1 cellular context compared by ENCODE assay signal in the genomic region with DNA sequence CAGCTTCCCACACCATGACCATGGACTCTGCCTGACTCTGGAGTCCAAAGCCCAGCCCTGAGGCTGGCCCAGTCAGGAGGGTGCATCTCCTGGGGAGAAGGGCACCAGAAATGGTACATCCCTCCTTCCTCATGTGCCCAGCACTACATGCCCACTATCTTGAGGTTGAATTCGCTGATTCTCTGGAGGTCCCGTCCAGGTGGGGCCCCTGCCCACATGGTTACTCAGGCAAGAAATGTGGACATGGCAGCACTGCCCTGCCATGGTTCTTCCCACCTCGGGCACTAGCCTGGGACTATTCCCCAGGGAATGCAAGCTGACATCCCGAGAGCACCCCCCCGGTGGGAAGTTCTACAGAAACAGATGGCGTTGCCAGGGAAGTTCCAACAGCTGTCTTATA.
TF ChIP-seq lines count a peak whose summit lies in the region.

No MANE protein-coding gene starts in this region.

TF ChIP-seq in HepG2, 621 proteins besides CTCF, POLR2A, EP300 and RAD21:
- TF ChIP-seq, protein P1, sequence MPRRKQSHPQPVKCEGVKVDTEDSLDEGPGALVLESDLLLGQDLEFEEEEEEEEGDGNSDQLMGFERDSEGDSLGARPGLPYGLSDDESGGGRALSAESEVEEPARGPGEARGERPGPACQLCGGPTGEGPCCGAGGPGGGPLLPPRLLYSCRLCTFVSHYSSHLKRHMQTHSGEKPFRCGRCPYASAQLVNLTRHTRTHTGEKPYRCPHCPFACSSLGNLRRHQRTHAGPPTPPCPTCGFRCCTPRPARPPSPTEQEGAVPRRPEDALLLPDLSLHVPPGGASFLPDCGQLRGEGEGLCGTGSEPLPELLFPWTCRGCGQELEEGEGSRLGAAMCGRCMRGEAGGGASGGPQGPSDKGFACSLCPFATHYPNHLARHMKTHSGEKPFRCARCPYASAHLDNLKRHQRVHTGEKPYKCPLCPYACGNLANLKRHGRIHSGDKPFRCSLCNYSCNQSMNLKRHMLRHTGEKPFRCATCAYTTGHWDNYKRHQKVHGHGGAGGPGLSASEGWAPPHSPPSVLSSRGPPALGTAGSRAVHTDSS (CRISPR knock-in tag; conservative IDR thresholded peaks at IDR 0.05): no peak
- TF ChIP-seq ZFP37 (CRISPR knock-in tag; IDR thresholded peaks at IDR 0.05; ENCODE audit: borderline replicate concordance): no peak
- TF ChIP-seq, protein P2, sequence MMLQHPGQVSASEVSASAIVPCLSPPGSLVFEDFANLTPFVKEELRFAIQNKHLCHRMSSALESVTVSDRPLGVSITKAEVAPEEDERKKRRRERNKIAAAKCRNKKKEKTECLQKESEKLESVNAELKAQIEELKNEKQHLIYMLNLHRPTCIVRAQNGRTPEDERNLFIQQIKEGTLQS (CRISPR knock-in tag; IDR thresholded peaks at IDR 0.05): no peak
- TF ChIP-seq JUNB (CRISPR knock-in tag; IDR thresholded peaks at IDR 0.05; ENCODE audit: borderline replicate concordance): no peak
- no peak for TF ChIP-seq RORA (CRISPR knock-in tag; IDR thresholded peaks at IDR 0.05)
- TF ChIP-seq, protein P3, sequence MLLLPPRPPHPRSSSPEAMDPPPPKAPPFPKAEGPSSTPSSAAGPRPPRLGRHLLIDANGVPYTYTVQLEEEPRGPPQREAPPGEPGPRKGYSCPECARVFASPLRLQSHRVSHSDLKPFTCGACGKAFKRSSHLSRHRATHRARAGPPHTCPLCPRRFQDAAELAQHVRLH (CRISPR knock-in tag; IDR thresholded peaks at IDR 0.05; ENCODE audit: borderline replicate concordance, low read depth): no peak
- no peak for TF ChIP-seq TBL1XR1 (IDR thresholded peaks at IDR 0.05; ENCODE audit: borderline replicate concordance, low read length, partially characterized antibody)
- TF ChIP-seq, protein P4, sequence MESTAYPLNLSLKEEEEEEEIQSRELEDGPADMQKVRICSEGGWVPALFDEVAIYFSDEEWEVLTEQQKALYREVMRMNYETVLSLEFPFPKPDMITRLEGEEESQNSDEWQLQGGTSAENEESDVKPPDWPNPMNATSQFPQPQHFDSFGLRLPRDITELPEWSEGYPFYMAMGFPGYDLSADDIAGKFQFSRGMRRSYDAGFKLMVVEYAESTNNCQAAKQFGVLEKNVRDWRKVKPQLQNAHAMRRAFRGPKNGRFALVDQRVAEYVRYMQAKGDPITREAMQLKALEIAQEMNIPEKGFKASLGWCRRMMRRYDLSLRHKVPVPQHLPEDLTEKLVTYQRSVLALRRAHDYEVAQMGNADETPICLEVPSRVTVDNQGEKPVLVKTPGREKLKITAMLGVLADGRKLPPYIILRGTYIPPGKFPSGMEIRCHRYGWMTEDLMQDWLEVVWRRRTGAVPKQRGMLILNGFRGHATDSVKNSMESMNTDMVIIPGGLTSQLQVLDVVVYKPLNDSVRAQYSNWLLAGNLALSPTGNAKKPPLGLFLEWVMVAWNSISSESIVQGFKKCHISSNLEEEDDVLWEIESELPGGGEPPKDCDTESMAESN (CRISPR knock-in tag; conservative IDR thresholded peaks at IDR 0.05): no peak
